ENCODE assay signal across 9 cellular contexts in the genomic region with DNA sequence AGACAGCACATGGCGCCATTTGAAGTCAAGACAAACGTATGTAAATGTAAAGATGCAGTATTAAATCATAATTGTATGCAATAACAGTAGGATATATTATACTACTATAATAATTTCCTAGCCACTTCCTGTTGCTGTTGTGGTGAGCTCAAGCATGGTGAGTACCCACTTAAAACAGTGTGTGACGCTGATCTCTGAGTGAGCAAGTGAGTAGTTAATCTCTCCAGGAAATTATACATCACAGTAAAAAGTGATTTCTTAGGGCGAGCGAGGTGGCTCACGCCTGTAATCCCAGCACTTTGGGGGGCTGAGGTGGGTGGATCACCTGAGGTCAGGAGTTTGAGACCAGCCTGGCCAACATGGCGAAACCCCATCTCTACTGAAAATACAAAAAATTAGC. TPM values are rescaled to one million over a fixed set of nuclear protein-coding genes. Genes with fewer than 3 reads are reported as not detected.
A peak's percentile ranks its signal among the peaks of the same experiment; 100 is the strongest.
DNase-seq lines count a peak whose midpoint lies in the region; ATAC-seq lines count a peak whose summit lies in the region.
"Not testable (repeated sequence)": the region's sequence is repeated elsewhere in the genome, so short reads cannot be mapped to it uniquely, and the experiment has no call there.
"Had no signal": no experiment of that assay in that cellular context is flagged by ENCODE, and none has a peak within 500 bp of the region (broad histone marks: within the 10 kb centered on the region; RNA-seq: fewer than 3 reads in every experiment).

No MANE protein-coding gene starts in this region.

- peak overlapping the region; percentile 67 for H3K4me3 Mint-ChIP-seq in T-helper 2 cell treated with Interferon-gamma antibody and Interleukin-4, amounts not matched to agents 5 μg/mL and 100 μg/mL, for 36 hours
- not testable (repeated sequence) for H3K4me3 Mint-ChIP-seq in activated CD8-positive, alpha-beta memory T cell treated with anti-CD3 and anti-CD28 coated beads, Interleukin-2, amount 10 ng/mL, durations not matched to agents 7 days and 5 days; activated naive CD4-positive, alpha-beta T cell treated with anti-CD3 and anti-CD28 coated beads for 36 hours
- H3K4me3 Mint-ChIP-seq in stimulated activated naive CD8-positive, alpha-beta T cell treated with anti-CD3 and anti-CD28 coated beads, Interleukin-15, amount 100 ng/mL, for 72 hours, result peak overlapping the region; percentile 75 to 76

- H3K36me3 Mint-ChIP-seq in T-helper 2 cell treated with Interferon-gamma antibody and Interleukin-4, amounts not matched to agents 5 μg/mL and 100 μg/mL, for 36 hours (ENCODE audit: low read depth); activated CD8-positive, alpha-beta memory T cell treated with anti-CD3 and anti-CD28 coated beads, Interleukin-2, amount 10 ng/mL, durations not matched to agents 7 days and 5 days; activated naive CD4-positive, alpha-beta T cell treated with anti-CD3 and anti-CD28 coated beads for 36 hours (ENCODE audit: low read depth): not testable (repeated sequence)

- not testable (repeated sequence) for H3K27me3 Mint-ChIP-seq in T-helper 2 cell treated with Interferon-gamma antibody and Interleukin-4, amounts not matched to agents 5 μg/mL and 100 μg/mL, for 36 hours (ENCODE audit: low read depth); activated CD8-positive, alpha-beta memory T cell treated with anti-CD3 and anti-CD28 coated beads, Interleukin-2, amount 10 ng/mL, durations not matched to agents 7 days and 5 days; activated naive CD4-positive, alpha-beta T cell treated with anti-CD3 and anti-CD28 coated beads for 36 hours (ENCODE audit: low read depth); stimulated activated naive CD8-positive, alpha-beta T cell treated with anti-CD3 and anti-CD28 coated beads, Interleukin-15, amount 100 ng/mL, for 72 hours

- DNase-seq in DMS53 treated with DMSO at 0.1 percent for 48 hours (lab: John Stamatoyannopoulos, UW; ENCODE audit: unreplicated experiment) (peak; percentile 82), NCI-H1417 (lab: John Stamatoyannopoulos, UW) (peak in 2 of 3 experiments; percentile 5 to 39)
- DNase-seq in T-helper 2 cell treated with Interferon-gamma antibody and Interleukin-4, amounts not matched to agents 5 μg/mL and 100 μg/mL, for 36 hours (ENCODE audit: low spot score), result peak; percentile 39
- DNase-seq in activated CD8-positive, alpha-beta memory T cell treated with anti-CD3 and anti-CD28 coated beads, Interleukin-2, amount 10 ng/mL, durations not matched to agents 7 days and 5 days, result peak; percentile 70
- DNase-seq in activated naive CD4-positive, alpha-beta T cell treated with anti-CD3 and anti-CD28 coated beads for 36 hours, result peak; percentile 69
- not testable (repeated sequence) for DNase-seq in epithelial cell of prostate (ENCODE audit: low read depth, low spot score)
- peak; percentile 8 to 31 for DNase-seq in stimulated activated CD4-positive, alpha-beta T cell treated with anti-CD3 and anti-CD28 coated beads, Interleukin-2, amount 100 ng/mL, for 24 hours
- DNase-seq in stimulated activated naive CD8-positive, alpha-beta T cell treated with anti-CD3 and anti-CD28 coated beads, Interleukin-15, amount 100 ng/mL, for 72 hours, result peak; percentile 52

- CTCF ChIA-PET in activated CD8-positive, alpha-beta memory T cell treated with anti-CD3 and anti-CD28 coated beads, Interleukin-2, amount 10 ng/mL, durations not matched to agents 7 days and 5 days (lab: Charles Lee), result interaction anchor here (0.8 to 2.4 kb wide), 4 partner anchors 20 to 566 kb away, joined by 3 to 4 read pairs (median 4); a partner anchor contains a TSS
- CTCF ChIA-PET in activated naive CD4-positive, alpha-beta T cell treated with anti-CD3 and anti-CD28 coated beads for 36 hours (lab: Charles Lee), result interaction anchor here (1.1 kb wide), 1 partner anchor 56 kb away, joined by 3 read pairs; no protein-coding TSS in a partner anchor

- intact Hi-C loops in activated naive CD4-positive, alpha-beta T cell treated with anti-CD3 and anti-CD28 coated beads for 36 hours (cut with micrococcal nuclease), result loop anchor here (1.0 to 2.0 kb wide), 2 partner anchors 26 to 49 kb away; a partner anchor contains a TSS

- H3K27ac ChIP-seq in epithelial cell of prostate, result peak overlapping the region; percentile 89

- not testable (repeated sequence) for H3K9me3 Mint-ChIP-seq in T-helper 2 cell treated with Interferon-gamma antibody and Interleukin-4, amounts not matched to agents 5 μg/mL and 100 μg/mL, for 36 hours; activated CD8-positive, alpha-beta memory T cell treated with anti-CD3 and anti-CD28 coated beads, Interleukin-2, amount 10 ng/mL, durations not matched to agents 7 days and 5 days (ENCODE audit: low read depth); activated naive CD4-positive, alpha-beta T cell treated with anti-CD3 and anti-CD28 coated beads for 36 hours; stimulated activated naive CD8-positive, alpha-beta T cell treated with anti-CD3 and anti-CD28 coated beads, Interleukin-15, amount 100 ng/mL, for 72 hours

- H3K27ac Mint-ChIP-seq in T-helper 2 cell treated with Interferon-gamma antibody and Interleukin-4, amounts not matched to agents 5 μg/mL and 100 μg/mL, for 36 hours, result peak overlapping the region; percentile 90
- H3K27ac Mint-ChIP-seq in activated CD8-positive, alpha-beta memory T cell treated with anti-CD3 and anti-CD28 coated beads, Interleukin-2, amount 10 ng/mL, durations not matched to agents 7 days and 5 days, result peak overlapping the region; percentile 83
- peak overlapping the region; percentile 79 for H3K27ac Mint-ChIP-seq in activated naive CD4-positive, alpha-beta T cell treated with anti-CD3 and anti-CD28 coated beads for 36 hours
- peak overlapping the region; percentile 86 to 96 for H3K27ac Mint-ChIP-seq in stimulated activated naive CD8-positive, alpha-beta T cell treated with anti-CD3 and anti-CD28 coated beads, Interleukin-15, amount 100 ng/mL, for 72 hours

- ATAC-seq in activated CD8-positive, alpha-beta memory T cell treated with anti-CD3 and anti-CD28 coated beads, Interleukin-2, amount 10 ng/mL, durations not matched to agents 7 days and 5 days, result peak; percentile 95
- ATAC-seq in stimulated activated naive CD8-positive, alpha-beta T cell treated with anti-CD3 and anti-CD28 coated beads, Interleukin-15, amount 100 ng/mL, for 72 hours, result peak; percentile 98

- peaks cover 36% of the 10 kb centered on the region for H3K4me1 Mint-ChIP-seq in T-helper 2 cell treated with Interferon-gamma antibody and Interleukin-4, amounts not matched to agents 5 μg/mL and 100 μg/mL, for 36 hours (ENCODE audit: low read depth)
- H3K4me1 Mint-ChIP-seq in activated CD8-positive, alpha-beta memory T cell treated with anti-CD3 and anti-CD28 coated beads, Interleukin-2, amount 10 ng/mL, durations not matched to agents 7 days and 5 days, result peaks cover 38% of the 10 kb centered on the region
- peaks cover 52% of the 10 kb centered on the region for H3K4me1 Mint-ChIP-seq in activated naive CD4-positive, alpha-beta T cell treated with anti-CD3 and anti-CD28 coated beads for 36 hours (ENCODE audit: low read depth)
- peaks cover 58% of the 10 kb centered on the region for H3K4me1 Mint-ChIP-seq in stimulated activated naive CD8-positive, alpha-beta T cell treated with anti-CD3 and anti-CD28 coated beads, Interleukin-15, amount 100 ng/mL, for 72 hours

RNA-seq across cellular contexts. Expression of a gene that starts 26.4 kb away (rescaled TPM):
- total RNA-seq in activated CD8-positive, alpha-beta memory T cell treated with anti-CD3 and anti-CD28 coated beads, Interleukin-2, amount 10 ng/mL, durations not matched to agents 7 days and 5 days, result under 1 TPM; 0.93 to 0.98 TPM
- total RNA-seq in activated naive CD4-positive, alpha-beta T cell treated with anti-CD3 and anti-CD28 coated beads for 36 hours, result under 1 TPM; 0.05 to 0.15 TPM
- total RNA-seq: NCI-H460 had no signal

RNA-seq across cellular contexts. Expression of a gene that starts 38.1 kb away (rescaled TPM):
- total RNA-seq in activated CD8-positive, alpha-beta memory T cell treated with anti-CD3 and anti-CD28 coated beads, Interleukin-2, amount 10 ng/mL, durations not matched to agents 7 days and 5 days, result 10 to 100 TPM; 23.8 to 34.7 TPM
- 10 to 100 TPM; 13.9 to 15.0 TPM for total RNA-seq in activated naive CD4-positive, alpha-beta T cell treated with anti-CD3 and anti-CD28 coated beads for 36 hours

RNA-seq across cellular contexts. Expression of a gene that starts 53.8 kb away (rescaled TPM):
- under 1 TPM; 0.35 to 0.64 TPM for total RNA-seq in activated CD8-positive, alpha-beta memory T cell treated with anti-CD3 and anti-CD28 coated beads, Interleukin-2, amount 10 ng/mL, durations not matched to agents 7 days and 5 days
- total RNA-seq in activated naive CD4-positive, alpha-beta T cell treated with anti-CD3 and anti-CD28 coated beads for 36 hours, result 1 to 10 TPM; 1.2 to 1.3 TPM
- total RNA-seq: NCI-H460 had no signal
